Comparison of ENCODE assay signal across 2 cellular contexts in the genomic region with DNA sequence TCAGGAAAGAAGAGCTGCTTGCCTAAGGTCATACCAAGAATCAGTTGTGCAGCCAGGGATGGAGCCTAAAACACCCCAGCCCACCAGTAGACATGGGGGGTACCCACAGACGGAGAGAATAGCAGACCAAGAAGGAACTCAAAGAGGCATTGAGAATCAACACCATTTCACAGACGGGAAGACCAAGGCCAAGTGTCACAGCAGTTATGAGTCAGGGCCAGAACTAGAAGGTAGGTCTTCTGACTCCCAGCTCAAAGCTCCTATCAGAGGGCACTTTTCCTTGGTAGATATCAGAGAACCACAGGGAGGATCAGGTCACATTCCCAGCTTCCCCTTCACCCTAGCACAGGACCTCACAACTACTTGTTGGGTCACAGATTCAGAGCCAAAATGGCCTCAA.
TF ChIP-seq lines count a peak whose summit lies in the region.

No MANE protein-coding gene starts in this region.

TF ChIP-seq in WTC11, 78 proteins besides CTCF, POLR2A, EP300 and RAD21:
- no peak for TF ChIP-seq FOXK1 (CRISPR knock-in tag; IDR thresholded peaks at IDR 0.05)
- no peak for TF ChIP-seq OVOL2 (CRISPR knock-in tag; IDR thresholded peaks at IDR 0.05; ENCODE audit: borderline replicate concordance)
- TF ChIP-seq, protein P1, sequence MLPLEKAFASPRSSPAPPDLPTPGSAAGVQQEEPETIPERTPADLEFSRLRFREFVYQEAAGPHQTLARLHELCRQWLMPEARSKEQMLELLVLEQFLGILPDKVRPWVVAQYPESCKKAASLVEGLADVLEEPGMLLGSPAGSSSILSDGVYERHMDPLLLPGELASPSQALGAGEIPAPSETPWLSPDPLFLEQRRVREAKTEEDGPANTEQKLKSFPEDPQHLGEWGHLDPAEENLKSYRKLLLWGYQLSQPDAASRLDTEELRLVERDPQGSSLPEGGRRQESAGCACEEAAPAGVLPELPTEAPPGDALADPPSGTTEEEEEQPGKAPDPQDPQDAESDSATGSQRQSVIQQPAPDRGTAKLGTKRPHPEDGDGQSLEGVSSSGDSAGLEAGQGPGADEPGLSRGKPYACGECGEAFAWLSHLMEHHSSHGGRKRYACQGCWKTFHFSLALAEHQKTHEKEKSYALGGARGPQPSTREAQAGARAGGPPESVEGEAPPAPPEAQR (CRISPR knock-in tag; IDR thresholded peaks at IDR 0.05), result no peak
- TF ChIP-seq JAZF1 (CRISPR knock-in tag; IDR thresholded peaks at IDR 0.05), result no peak
- TF ChIP-seq, protein P2, sequence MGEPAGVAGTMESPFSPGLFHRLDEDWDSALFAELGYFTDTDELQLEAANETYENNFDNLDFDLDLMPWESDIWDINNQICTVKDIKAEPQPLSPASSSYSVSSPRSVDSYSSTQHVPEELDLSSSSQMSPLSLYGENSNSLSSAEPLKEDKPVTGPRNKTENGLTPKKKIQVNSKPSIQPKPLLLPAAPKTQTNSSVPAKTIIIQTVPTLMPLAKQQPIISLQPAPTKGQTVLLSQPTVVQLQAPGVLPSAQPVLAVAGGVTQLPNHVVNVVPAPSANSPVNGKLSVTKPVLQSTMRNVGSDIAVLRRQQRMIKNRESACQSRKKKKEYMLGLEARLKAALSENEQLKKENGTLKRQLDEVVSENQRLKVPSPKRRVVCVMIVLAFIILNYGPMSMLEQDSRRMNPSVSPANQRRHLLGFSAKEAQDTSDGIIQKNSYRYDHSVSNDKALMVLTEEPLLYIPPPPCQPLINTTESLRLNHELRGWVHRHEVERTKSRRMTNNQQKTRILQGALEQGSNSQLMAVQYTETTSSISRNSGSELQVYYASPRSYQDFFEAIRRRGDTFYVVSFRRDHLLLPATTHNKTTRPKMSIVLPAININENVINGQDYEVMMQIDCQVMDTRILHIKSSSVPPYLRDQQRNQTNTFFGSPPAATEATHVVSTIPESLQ (CRISPR knock-in tag; IDR thresholded peaks at IDR 0.05), result no peak
- no peak for TF ChIP-seq SMAD3 (CRISPR knock-in tag; IDR thresholded peaks at IDR 0.05; ENCODE audit: borderline replicate concordance)
- TF ChIP-seq, protein P3, sequence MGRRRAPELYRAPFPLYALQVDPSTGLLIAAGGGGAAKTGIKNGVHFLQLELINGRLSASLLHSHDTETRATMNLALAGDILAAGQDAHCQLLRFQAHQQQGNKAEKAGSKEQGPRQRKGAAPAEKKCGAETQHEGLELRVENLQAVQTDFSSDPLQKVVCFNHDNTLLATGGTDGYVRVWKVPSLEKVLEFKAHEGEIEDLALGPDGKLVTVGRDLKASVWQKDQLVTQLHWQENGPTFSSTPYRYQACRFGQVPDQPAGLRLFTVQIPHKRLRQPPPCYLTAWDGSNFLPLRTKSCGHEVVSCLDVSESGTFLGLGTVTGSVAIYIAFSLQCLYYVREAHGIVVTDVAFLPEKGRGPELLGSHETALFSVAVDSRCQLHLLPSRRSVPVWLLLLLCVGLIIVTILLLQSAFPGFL (CRISPR knock-in tag; IDR thresholded peaks at IDR 0.05; ENCODE audit: borderline replicate concordance), result no peak
- no peak for TF ChIP-seq FOXJ3 (CRISPR knock-in tag; IDR thresholded peaks at IDR 0.05; ENCODE audit: borderline replicate concordance)
- TF ChIP-seq, protein P4, sequence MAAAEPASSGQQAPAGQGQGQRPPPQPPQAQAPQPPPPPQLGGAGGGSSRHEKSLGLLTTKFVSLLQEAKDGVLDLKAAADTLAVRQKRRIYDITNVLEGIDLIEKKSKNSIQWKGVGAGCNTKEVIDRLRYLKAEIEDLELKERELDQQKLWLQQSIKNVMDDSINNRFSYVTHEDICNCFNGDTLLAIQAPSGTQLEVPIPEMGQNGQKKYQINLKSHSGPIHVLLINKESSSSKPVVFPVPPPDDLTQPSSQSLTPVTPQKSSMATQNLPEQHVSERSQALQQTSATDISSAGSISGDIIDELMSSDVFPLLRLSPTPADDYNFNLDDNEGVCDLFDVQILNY (CRISPR knock-in tag; IDR thresholded peaks at IDR 0.05), result no peak
- no peak for TF ChIP-seq NFYB (CRISPR knock-in tag; conservative IDR thresholded peaks at IDR 0.05; ENCODE audit: low read depth)
- TF ChIP-seq, protein P5, sequence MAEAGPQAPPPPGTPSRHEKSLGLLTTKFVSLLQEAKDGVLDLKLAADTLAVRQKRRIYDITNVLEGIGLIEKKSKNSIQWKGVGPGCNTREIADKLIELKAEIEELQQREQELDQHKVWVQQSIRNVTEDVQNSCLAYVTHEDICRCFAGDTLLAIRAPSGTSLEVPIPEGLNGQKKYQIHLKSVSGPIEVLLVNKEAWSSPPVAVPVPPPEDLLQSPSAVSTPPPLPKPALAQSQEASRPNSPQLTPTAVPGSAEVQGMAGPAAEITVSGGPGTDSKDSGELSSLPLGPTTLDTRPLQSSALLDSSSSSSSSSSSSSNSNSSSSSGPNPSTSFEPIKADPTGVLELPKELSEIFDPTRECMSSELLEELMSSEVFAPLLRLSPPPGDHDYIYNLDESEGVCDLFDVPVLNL (CRISPR knock-in tag; IDR thresholded peaks at IDR 0.05; ENCODE audit: borderline replicate concordance, low read depth), result no peak
- TF ChIP-seq ZNF416 (CRISPR knock-in tag; IDR thresholded peaks at IDR 0.05), result no peak
- no peak for TF ChIP-seq CREB1 (CRISPR knock-in tag; IDR thresholded peaks at IDR 0.05)
- TF ChIP-seq ZNF423 (CRISPR knock-in tag; IDR thresholded peaks at IDR 0.05), result no peak
- no peak for TF ChIP-seq TEAD4 (CRISPR knock-in tag; IDR thresholded peaks at IDR 0.05)
- no peak for TF ChIP-seq MYBL2 (CRISPR knock-in tag; IDR thresholded peaks at IDR 0.05)
- TF ChIP-seq NR3C1 (CRISPR knock-in tag; conservative IDR thresholded peaks at IDR 0.05; ENCODE audit: low read depth), result no peak
- no peak for TF ChIP-seq GTF2I (CRISPR knock-in tag; conservative IDR thresholded peaks at IDR 0.05)

TF ChIP-seq in GM12878, 131 proteins besides CTCF, POLR2A, EP300 and RAD21:
- TF ChIP-seq, protein P6, sequence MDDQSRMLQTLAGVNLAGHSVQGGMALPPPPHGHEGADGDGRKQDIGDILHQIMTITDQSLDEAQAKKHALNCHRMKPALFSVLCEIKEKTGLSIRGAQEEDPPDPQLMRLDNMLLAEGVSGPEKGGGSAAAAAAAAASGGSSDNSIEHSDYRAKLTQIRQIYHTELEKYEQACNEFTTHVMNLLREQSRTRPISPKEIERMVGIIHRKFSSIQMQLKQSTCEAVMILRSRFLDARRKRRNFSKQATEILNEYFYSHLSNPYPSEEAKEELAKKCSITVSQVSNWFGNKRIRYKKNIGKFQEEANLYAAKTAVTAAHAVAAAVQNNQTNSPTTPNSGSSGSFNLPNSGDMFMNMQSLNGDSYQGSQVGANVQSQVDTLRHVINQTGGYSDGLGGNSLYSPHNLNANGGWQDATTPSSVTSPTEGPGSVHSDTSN (IDR thresholded peaks at IDR 0.05; ENCODE audit: insufficient replicate concordance, low read depth, low read length), result no peak
- TF ChIP-seq, protein P5 (IDR thresholded peaks at IDR 0.05; ENCODE audit: low read depth, low read length), result no peak
- TF ChIP-seq NR2F1 (conservative IDR thresholded peaks at IDR 0.05) (peak; percentile 45; the same call in 1 of the 2 replicates), CHD1 (IDR thresholded peaks at IDR 0.05; ENCODE audit: low read depth, low read length) (no peak)
- TF ChIP-seq, protein P7, sequence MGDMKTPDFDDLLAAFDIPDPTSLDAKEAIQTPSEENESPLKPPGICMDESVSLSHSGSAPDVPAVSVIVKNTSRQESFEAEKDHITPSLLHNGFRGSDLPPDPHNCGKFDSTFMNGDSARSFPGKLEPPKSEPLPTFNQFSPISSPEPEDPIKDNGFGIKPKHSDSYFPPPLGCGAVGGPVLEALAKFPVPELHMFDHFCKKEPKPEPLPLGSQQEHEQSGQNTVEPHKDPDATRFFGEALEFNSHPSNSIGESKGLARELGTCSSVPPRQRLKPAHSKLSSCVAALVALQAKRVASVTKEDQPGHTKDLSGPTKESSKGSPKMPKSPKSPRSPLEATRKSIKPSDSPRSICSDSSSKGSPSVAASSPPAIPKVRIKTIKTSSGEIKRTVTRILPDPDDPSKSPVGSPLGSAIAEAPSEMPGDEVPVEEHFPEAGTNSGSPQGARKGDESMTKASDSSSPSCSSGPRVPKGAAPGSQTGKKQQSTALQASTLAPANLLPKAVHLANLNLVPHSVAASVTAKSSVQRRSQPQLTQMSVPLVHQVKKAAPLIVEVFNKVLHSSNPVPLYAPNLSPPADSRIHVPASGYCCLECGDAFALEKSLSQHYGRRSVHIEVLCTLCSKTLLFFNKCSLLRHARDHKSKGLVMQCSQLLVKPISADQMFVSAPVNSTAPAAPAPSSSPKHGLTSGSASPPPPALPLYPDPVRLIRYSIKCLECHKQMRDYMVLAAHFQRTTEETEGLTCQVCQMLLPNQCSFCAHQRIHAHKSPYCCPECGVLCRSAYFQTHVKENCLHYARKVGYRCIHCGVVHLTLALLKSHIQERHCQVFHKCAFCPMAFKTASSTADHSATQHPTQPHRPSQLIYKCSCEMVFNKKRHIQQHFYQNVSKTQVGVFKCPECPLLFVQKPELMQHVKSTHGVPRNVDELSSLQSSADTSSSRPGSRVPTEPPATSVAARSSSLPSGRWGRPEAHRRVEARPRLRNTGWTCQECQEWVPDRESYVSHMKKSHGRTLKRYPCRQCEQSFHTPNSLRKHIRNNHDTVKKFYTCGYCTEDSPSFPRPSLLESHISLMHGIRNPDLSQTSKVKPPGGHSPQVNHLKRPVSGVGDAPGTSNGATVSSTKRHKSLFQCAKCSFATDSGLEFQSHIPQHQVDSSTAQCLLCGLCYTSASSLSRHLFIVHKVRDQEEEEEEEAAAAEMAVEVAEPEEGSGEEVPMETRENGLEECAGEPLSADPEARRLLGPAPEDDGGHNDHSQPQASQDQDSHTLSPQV (IDR thresholded peaks at IDR 0.05), result no peak
